9 cellular contexts compared by ENCODE assay signal in the genomic region with DNA sequence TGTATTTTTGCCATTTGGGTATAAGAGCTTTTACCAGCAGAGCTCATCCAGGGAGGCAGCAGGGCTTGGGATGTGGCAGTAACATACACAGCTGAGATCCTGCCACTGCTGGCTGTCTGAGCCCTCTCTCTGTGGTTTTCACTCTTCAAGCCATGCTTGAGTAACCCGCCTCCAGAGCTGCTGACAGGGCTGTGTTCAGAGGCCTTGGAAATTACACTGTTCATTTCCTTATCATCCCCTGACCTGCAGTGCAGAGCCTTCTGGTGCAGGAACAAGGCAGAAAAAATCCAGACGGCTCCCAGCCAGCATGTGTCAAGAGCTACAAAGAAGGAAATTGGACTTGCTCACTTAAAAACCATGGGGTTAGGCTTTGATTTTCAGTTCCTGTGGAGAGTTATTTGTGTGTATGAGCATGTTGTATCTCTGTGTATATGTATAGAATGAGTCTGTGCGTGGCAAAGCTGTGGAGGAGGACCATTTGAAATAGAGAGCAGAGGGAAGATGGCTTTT. TPM values are rescaled to one million over a fixed set of nuclear protein-coding genes. Genes with fewer than 3 reads are reported as not detected.
A peak's percentile ranks its signal among the peaks of the same experiment; 100 is the strongest.
DNase-seq lines count a peak whose midpoint lies in the region; ATAC-seq and TF ChIP-seq lines count a peak whose summit lies in the region.
"Had no signal": no experiment of that assay in that cellular context is flagged by ENCODE, and none has a peak within 500 bp of the region (broad histone marks: within the 10 kb centered on the region; RNA-seq: fewer than 3 reads in every experiment).

No MANE protein-coding gene starts in this region.

- no peak for TF ChIP-seq POLR2A in GM18505 (IDR thresholded peaks at IDR 0.05; ENCODE audit: borderline replicate concordance, extremely low read depth, insufficient read depth, insufficient read length)

- peak overlapping the region; percentile 33 for H3K27ac Mint-ChIP-seq in activated naive CD8-positive, alpha-beta T cell treated with anti-CD3 and anti-CD28 coated beads, Interleukin-2, amount 50 U/mL, for 24 hours

- TF ChIP-seq CTCF in GM10266 (IDR thresholded peaks at IDR 0.05; ENCODE audit: control insufficient read depth, insufficient read depth, low read depth, missing control alignments) (no peak), hepatocyte (IDR thresholded peaks at IDR 0.05; ENCODE audit: poor library complexity) (no peak)

- peak overlapping the region; percentile 39 for H3K4me2 ChIP-seq in hepatocyte

- H2AFZ ChIP-seq in hepatocyte = no peak overlapping the region

- H3K9me2 ChIP-seq in hepatocyte (replicated peaks; ENCODE audit: insufficient read depth) = no peaks in the 10 kb centered on the region

- ATAC-seq in activated naive CD8-positive, alpha-beta T cell treated with anti-CD3 and anti-CD28 coated beads, Interleukin-2, amount 50 U/mL, for 24 hours = peak; percentile 95
- no peak for ATAC-seq in GM18505 (IDR thresholded peaks at IDR 0.05; ENCODE audit: unreplicated experiment)

- no peaks in the 10 kb centered on the region for H3K9me3 ChIP-seq in hepatocyte (ENCODE audit: low read depth)

- peaks cover 78% of the 10 kb centered on the region for H3K4me1 Mint-ChIP-seq in activated naive CD8-positive, alpha-beta T cell treated with anti-CD3 and anti-CD28 coated beads, Interleukin-2, amount 50 U/mL, for 24 hours

- H4K20me1 ChIP-seq in hepatocyte (ENCODE audit: insufficient read depth, poor library complexity, severe bottlenecking) = peaks cover 6% of the 10 kb centered on the region

- DNase-seq in GM10266 (ENCODE audit: extremely low spot score) (peak; percentile 52), H4 (ENCODE audit: low spot score) (peak; percentile 12), NCI-H69 (lab: John Stamatoyannopoulos, UW) (peak; percentile 68), hepatocyte (ENCODE audit: low spot score) (peak; percentile 87), skeletal muscle cell (ENCODE audit: low read depth) (peak; percentile 69)
- DNase-seq in activated naive CD8-positive, alpha-beta T cell treated with anti-CD3 and anti-CD28 coated beads, Interleukin-2, amount 50 U/mL, for 24 hours = peak; percentile 39
- no peak for DNase-seq in effector CD8-positive, alpha-beta T cell (lab: John Stamatoyannopoulos, UW)

- no peaks in the 10 kb centered on the region for H3K9me3 Mint-ChIP-seq in activated naive CD8-positive, alpha-beta T cell treated with anti-CD3 and anti-CD28 coated beads, Interleukin-2, amount 50 U/mL, for 24 hours

- no peaks in the 10 kb centered on the region for H3K27me3 ChIP-seq in hepatocyte

- H3K79me2 ChIP-seq in hepatocyte = peaks cover 75% of the 10 kb centered on the region

- 36% methylated on average over 3 of the region's 3 CpGs for WGBS in hepatocyte (ENCODE audit: low lambda C conversion rate, missing lambda C conversion rate)

- peak overlapping the region; percentile 61 for H3K27ac ChIP-seq in hepatocyte
- H3K27ac ChIP-seq: VCaP had no signal

- peaks cover 5% of the 10 kb centered on the region for H3K36me3 Mint-ChIP-seq in activated naive CD8-positive, alpha-beta T cell treated with anti-CD3 and anti-CD28 coated beads, Interleukin-2, amount 50 U/mL, for 24 hours (ENCODE audit: low read depth)

- no peak overlapping the region for H3K4me3 Mint-ChIP-seq in activated naive CD8-positive, alpha-beta T cell treated with anti-CD3 and anti-CD28 coated beads, Interleukin-2, amount 50 U/mL, for 24 hours

- no peaks in the 10 kb centered on the region for H3K36me3 ChIP-seq in hepatocyte (replicated peaks; ENCODE audit: insufficient read depth, low read depth)

- peaks cover 21% of the 10 kb centered on the region for H3K4me1 ChIP-seq in hepatocyte (ENCODE audit: insufficient read depth)

- H3K27me3 Mint-ChIP-seq in activated naive CD8-positive, alpha-beta T cell treated with anti-CD3 and anti-CD28 coated beads, Interleukin-2, amount 50 U/mL, for 24 hours = no peaks in the 10 kb centered on the region

- H3K4me3 ChIP-seq in hepatocyte (no peak overlapping the region), skeletal muscle cell (ENCODE audit: low read depth, low read length) (no peak overlapping the region)

RNA-seq across cellular contexts. Expression of a gene that starts 47.0 kb away (rescaled TPM):
- total RNA-seq in H4 (2014; rRNA removed; shearing (Covaris generic)) = 9.0 and 11.0 TPM in 2 replicates
- total RNA-seq in hepatocyte = 21.3 and 23.0 TPM in 2 replicates
- polyA plus RNA-seq in hepatocyte = 12.5 and 14.3 TPM in 2 replicates
